ENCODE assay signal across 8 cellular contexts in genomic region chr16:18983565-18984424, GRCh38. TPM values are rescaled to one million over a fixed set of nuclear protein-coding genes. Genes with fewer than 3 reads are reported as not detected.
DNase-seq lines count a peak whose midpoint lies in the region; ATAC-seq and TF ChIP-seq lines count a peak whose summit lies in the region.

Gene TMC7, plus strand, starts transcription at chr16:18983934. Its CDS starts 130 bp downstream, at chr16:18984064.

- no peaks in the 10 kb centered on the region for H4K20me1 ChIP-seq in mammary epithelial cell (ENCODE audit: insufficient read depth, low read length)

- H3K9ac ChIP-seq in mammary epithelial cell (ENCODE audit: insufficient read depth, low read length), result peak within 1 kb of the TSS; percentile 94

- ATAC-seq in GM21367 (IDR thresholded peaks at IDR 0.05; ENCODE audit: unreplicated experiment), result no peak
- no peak for ATAC-seq in GM18511 (IDR thresholded peaks at IDR 0.05; ENCODE audit: unreplicated experiment)

- 25% methylated on average over 11 of the region's 64 CpGs for WGBS in mammary epithelial cell (ENCODE audit: low coverage, missing lambda C conversion rate)
- WGBS in sigmoid colon, 2 donors, result 5 to 8% methylated on average over 64 of the region's 64 CpGs

- H3K4me2 ChIP-seq in mammary epithelial cell (ENCODE audit: insufficient read depth, low read depth, low read length), result peak within 1 kb of the TSS; percentile 72

- TF ChIP-seq CTCF in LNCAP (IDR thresholded peaks at IDR 0.05) (peak; percentile 67), Peyer's patch (IDR thresholded peaks at IDR 0.05) (peak in 4 of 6 experiments; percentile 44 to 94 (median 88)), mammary epithelial cell (conservative IDR thresholded peaks at IDR 0.05 in 1 of 2, IDR thresholded peaks at IDR 0.05 in 1 of 2; ENCODE audit: extremely low read depth in 1 of 2, insufficient read depth in 1 of 2, low read depth in 1 of 2, low read length in 2 of 2) (peak; percentile 57 to 96), sigmoid colon (IDR thresholded peaks at IDR 0.05) (peak in 3 of 4 experiments; percentile 38 to 47 (median 42))

- H3K4me3 ChIP-seq in Peyer's patch, result peak within 1 kb of the TSS; percentile 23 to 87 (median 60)
- H3K4me3 ChIP-seq in mammary epithelial cell (replicated peaks in 1 of 3; ENCODE audit: insufficient read depth in 1 of 3, low read depth in 2 of 3, low read length in 3 of 3), result peak within 1 kb of the TSS; percentile 56 to 82 (median 76)
- H3K4me3 ChIP-seq in iPS-18c (ENCODE audit: insufficient read depth, low read depth, low read length), result peak within 1 kb of the TSS; percentile 83
- peak within 1 kb of the TSS; percentile 20 to 57 (median 48) for H3K4me3 ChIP-seq in sigmoid colon

- DNase-seq in DMS153 (lab: John Stamatoyannopoulos, UW), result peak; percentile 89
- peak in 2 of 3 donors; percentile 88 to 94 for DNase-seq in Peyer's patch
- peak; percentile 83 for DNase-seq in mammary epithelial cell
- peak; percentile 74 for DNase-seq in sigmoid colon

- H3K27ac ChIP-seq in Peyer's patch, result peak within 1 kb of the TSS in 3 of 4 donors; percentile 59 to 85 (median 72)
- peak within 1 kb of the TSS; percentile 75 for H3K27ac ChIP-seq in mammary epithelial cell (ENCODE audit: insufficient read depth, low read depth, low read length)
- peak within 1 kb of the TSS; percentile 24 to 68 (median 58) for H3K27ac ChIP-seq in sigmoid colon

- intact Hi-C loops in mammary epithelial cell (cut with micrococcal nuclease), result loop anchor here (1.0 to 2.0 kb wide), 4 partner anchors 25 to 391 kb away; no protein-coding TSS in a partner anchor
- intact Hi-C loops in sigmoid colon (cut with DNase I), result no loop called here

- peaks cover 0 to 4% (median 0%) of the 10 kb centered on the region in 4 donors for H3K4me1 ChIP-seq in Peyer's patch
- H3K4me1 ChIP-seq in mammary epithelial cell (ENCODE audit: insufficient read depth, low read length), result peaks cover 6% of the 10 kb centered on the region
- peaks cover 0 to 13% (median 7%) of the 10 kb centered on the region in 4 donors for H3K4me1 ChIP-seq in sigmoid colon

- dilution Hi-C loops in mammary epithelial cell (cut with HindIII; ENCODE audit: low sequenced_read_pairs), result no loop called here

- H3K27me3 ChIP-seq in Peyer's patch, result no peaks in the 10 kb centered on the region
- no peaks in the 10 kb centered on the region for H3K27me3 ChIP-seq in mammary epithelial cell (ENCODE audit: insufficient read depth, low read length)
- H3K27me3 ChIP-seq in sigmoid colon, result peaks cover 0 to 23% (median 16%) of the 10 kb centered on the region in 3 donors

- H2AFZ ChIP-seq in mammary epithelial cell (ENCODE audit: low read depth, low read length), result peak within 1 kb of the TSS; percentile 89

- TF ChIP-seq EP300 in sigmoid colon (IDR thresholded peaks at IDR 0.05), result no peak

- BruUV-seq in mammary epithelial cell (replicated peaks; lab: Mats Ljungman, UMichigan), result TSS peak; percentile 45

- H3K9me3 ChIP-seq in Peyer's patch (no peaks in the 10 kb centered on the region), mammary epithelial cell (replicated peaks; ENCODE audit: insufficient read depth, low read length) (no peaks in the 10 kb centered on the region), iPS-18c (ENCODE audit: control insufficient read depth, insufficient read depth, low read length) (no peaks in the 10 kb centered on the region), sigmoid colon (no peaks in the 10 kb centered on the region)

- in situ Hi-C loops in mammary epithelial cell (cut with MboI; ENCODE audit: low sequenced_read_pairs in 2 of 2), result loop anchor here (5.0 to 25.0 kb wide), 3 partner anchors 84 to 529 kb away; partner anchors contain the start of genes CCP110 (in 1 of the 2), COQ7 (in 1 of the 2) and GDE1 (in 1 of the 2)

- peak; percentile 11 to 44 for TF ChIP-seq POLR2A in Peyer's patch (IDR thresholded peaks at IDR 0.05)
- TF ChIP-seq POLR2A in sigmoid colon (IDR thresholded peaks at IDR 0.05), result no peak

- CTCF ChIA-PET in mammary epithelial cell (lab: Charles Lee; ENCODE audit: low non-redundant PET), result interaction anchor here (0.6 to 1.0 kb wide), 6 partner anchors 15 to 84 kb away, joined by 3 to 9 read pairs (median 5); partner anchors contain the start of gene COQ7

- H3K79me2 ChIP-seq in mammary epithelial cell (ENCODE audit: insufficient read depth, low read length), result peaks cover 29% of the 10 kb centered on the region

- H3K36me3 ChIP-seq in Peyer's patch, result no peaks in the 10 kb centered on the region
- no peaks in the 10 kb centered on the region for H3K36me3 ChIP-seq in mammary epithelial cell (ENCODE audit: insufficient read depth, low read length)
- no peaks in the 10 kb centered on the region for H3K36me3 ChIP-seq in sigmoid colon

RNA-seq across cellular contexts. Expression of gene TMC7, which starts in this region (rescaled TPM):
- 1 to 10 TPM; 2.5 to 7.0 (median 5.6) TPM for total RNA-seq in Peyer's patch
- total RNA-seq in mammary epithelial cell, result 10 to 100 TPM; 13.7 to 17.5 TPM
- polyA plus RNA-seq in mammary epithelial cell, result 9.3 TPM
- polyA minus RNA-seq in mammary epithelial cell, result 21.4 TPM
- total RNA-seq in sigmoid colon, result under 1 TPM; 0.16 to 0.55 (median 0.38) TPM
- 1 to 10 TPM in 2 of 3 donors, under 1 TPM in 1; 0.46 to 3.1 (median 1.8) TPM for polyA plus RNA-seq in sigmoid colon

Comparison
In these comparisons a context has a peak if more than half of its experiments do, and no peak if none do; other contexts are left out.
1. POLR2A ChIP-seq: peak in Peyer's patch (2 of 2); none in sigmoid colon (0 of 2).
2. Peak in every context shown above with its lines, with median percentiles within 50 percentile points of each other: DNase-seq, CTCF ChIP-seq, H3K27ac ChIP-seq and H3K4me3 ChIP-seq.